1 cellular context compared by ENCODE assay signal in the genomic region with DNA sequence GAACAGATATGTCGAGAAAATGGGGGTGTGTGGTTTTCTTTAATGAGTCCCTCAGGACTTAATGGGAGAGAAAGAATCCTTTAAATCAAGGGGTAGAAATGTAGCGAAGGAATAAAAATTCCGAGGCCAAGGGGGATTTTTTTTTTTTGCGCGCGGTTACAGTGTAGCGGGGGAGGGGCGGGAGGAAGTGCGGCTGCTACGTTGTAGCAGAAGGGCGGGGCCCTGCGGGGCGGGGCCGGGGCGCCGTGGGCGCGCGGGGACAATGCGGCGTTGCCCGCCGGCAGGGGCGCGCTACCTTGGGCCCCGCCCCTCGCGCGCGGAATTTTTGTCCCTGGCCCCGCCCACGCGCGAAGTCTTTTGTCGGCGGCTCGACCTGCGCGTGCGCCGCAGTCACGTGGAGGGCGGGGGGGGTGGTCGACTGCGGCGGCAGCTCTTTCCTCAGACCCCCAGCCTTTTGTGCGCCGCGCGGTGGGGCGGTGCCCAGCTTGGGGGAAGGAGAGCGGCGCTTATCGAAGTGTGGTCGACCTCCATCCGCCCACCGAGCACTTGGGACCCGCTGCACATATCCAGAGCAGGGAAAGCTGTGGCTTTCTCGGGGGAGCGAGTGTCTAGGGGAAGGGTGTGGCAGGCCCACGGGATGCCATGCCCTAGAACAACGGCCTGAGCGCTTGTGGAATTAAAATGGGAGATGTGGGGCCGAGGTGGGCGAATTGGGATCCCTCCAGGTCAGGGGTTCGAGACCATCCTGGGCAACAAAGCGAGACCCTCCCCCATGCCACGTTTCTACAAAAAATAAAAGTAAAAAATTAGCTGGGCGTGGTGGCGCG.
TF ChIP-seq lines count a peak whose summit lies in the region.

No MANE protein-coding gene starts in this region.

TF ChIP-seq in HepG2, 621 proteins besides CTCF, POLR2A, EP300 and RAD21 (continued from another document and continues in another):
- TF ChIP-seq, protein P1, sequence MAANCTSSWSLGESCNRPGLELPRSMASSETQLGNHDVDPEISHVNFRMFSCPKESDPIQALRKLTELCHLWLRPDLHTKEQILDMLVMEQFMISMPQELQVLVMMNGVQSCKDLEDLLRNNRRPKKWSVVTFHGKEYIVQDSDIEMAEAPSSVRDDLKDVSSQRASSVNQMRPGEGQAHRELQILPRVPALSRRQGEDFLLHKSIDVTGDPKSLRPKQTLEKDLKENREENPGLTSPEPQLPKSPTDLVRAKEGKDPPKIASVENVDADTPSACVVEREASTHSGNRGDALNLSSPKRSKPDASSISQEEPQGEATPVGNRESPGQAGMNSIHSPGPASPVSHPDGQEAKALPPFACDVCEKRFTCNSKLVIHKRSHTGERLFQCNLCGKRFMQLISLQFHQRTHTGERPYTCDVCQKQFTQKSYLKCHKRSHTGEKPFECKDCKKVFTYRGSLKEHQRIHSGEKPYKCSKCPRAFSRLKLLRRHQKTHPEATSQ (CRISPR knock-in tag; IDR thresholded peaks at IDR 0.05; ENCODE audit: borderline replicate concordance), result peak; percentile 2; the same call in 1 of the 2 replicates
- peak; percentile 88 for TF ChIP-seq SP4 (CRISPR knock-in tag; IDR thresholded peaks at IDR 0.05)
- TF ChIP-seq MIER2 (CRISPR knock-in tag; IDR thresholded peaks at IDR 0.05), result 0 out of 2 replicates have a peak, but pooled peaks have one; percentile 21
- peak; percentile 75 for TF ChIP-seq YY1 (IDR thresholded peaks at IDR 0.05; ENCODE audit: insufficient read depth, insufficient replicate concordance, low read depth, low read length)
- TF ChIP-seq, protein P2, sequence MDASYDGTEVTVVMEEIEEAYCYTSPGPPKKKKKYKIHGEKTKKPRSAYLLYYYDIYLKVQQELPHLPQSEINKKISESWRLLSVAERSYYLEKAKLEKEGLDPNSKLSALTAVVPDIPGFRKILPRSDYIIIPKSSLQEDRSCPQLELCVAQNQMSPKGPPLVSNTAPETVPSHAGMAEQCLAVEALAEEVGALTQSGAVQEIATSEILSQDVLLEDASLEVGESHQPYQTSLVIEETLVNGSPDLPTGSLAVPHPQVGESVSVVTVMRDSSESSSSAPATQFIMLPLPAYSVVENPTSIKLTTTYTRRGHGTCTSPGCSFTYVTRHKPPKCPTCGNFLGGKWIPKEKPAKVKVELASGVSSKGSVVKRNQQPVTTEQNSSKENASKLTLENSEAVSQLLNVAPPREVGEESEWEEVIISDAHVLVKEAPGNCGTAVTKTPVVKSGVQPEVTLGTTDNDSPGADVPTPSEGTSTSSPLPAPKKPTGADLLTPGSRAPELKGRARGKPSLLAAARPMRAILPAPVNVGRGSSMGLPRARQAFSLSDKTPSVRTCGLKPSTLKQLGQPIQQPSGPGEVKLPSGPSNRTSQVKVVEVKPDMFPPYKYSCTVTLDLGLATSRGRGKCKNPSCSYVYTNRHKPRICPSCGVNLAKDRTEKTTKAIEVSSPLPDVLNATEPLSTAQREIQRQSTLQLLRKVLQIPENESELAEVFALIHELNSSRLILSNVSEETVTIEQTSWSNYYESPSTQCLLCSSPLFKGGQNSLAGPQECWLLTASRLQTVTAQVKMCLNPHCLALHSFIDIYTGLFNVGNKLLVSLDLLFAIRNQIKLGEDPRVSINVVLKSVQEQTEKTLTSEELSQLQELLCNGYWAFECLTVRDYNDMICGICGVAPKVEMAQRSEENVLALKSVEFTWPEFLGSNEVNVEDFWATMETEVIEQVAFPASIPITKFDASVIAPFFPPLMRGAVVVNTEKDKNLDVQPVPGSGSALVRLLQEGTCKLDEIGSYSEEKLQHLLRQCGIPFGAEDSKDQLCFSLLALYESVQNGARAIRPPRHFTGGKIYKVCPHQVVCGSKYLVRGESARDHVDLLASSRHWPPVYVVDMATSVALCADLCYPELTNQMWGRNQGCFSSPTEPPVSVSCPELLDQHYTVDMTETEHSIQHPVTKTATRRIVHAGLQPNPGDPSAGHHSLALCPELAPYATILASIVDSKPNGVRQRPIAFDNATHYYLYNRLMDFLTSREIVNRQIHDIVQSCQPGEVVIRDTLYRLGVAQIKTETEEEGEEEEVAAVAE (CRISPR knock-in tag; IDR thresholded peaks at IDR 0.05; ENCODE audit: borderline replicate concordance), result no peak
- peak; percentile 85 for TF ChIP-seq THAP11 (CRISPR knock-in tag; IDR thresholded peaks at IDR 0.05)
- TF ChIP-seq FOXP1 (IDR thresholded peaks at IDR 0.05), result no peak
- TF ChIP-seq FOXP1 (CRISPR knock-in tag; IDR thresholded peaks at IDR 0.05), result no peak
- TF ChIP-seq ARID2 (CRISPR knock-in tag; IDR thresholded peaks at IDR 0.05; ENCODE audit: borderline replicate concordance), result peak; percentile 36; the same call in 1 of the 2 replicates
- TF ChIP-seq, protein P3, sequence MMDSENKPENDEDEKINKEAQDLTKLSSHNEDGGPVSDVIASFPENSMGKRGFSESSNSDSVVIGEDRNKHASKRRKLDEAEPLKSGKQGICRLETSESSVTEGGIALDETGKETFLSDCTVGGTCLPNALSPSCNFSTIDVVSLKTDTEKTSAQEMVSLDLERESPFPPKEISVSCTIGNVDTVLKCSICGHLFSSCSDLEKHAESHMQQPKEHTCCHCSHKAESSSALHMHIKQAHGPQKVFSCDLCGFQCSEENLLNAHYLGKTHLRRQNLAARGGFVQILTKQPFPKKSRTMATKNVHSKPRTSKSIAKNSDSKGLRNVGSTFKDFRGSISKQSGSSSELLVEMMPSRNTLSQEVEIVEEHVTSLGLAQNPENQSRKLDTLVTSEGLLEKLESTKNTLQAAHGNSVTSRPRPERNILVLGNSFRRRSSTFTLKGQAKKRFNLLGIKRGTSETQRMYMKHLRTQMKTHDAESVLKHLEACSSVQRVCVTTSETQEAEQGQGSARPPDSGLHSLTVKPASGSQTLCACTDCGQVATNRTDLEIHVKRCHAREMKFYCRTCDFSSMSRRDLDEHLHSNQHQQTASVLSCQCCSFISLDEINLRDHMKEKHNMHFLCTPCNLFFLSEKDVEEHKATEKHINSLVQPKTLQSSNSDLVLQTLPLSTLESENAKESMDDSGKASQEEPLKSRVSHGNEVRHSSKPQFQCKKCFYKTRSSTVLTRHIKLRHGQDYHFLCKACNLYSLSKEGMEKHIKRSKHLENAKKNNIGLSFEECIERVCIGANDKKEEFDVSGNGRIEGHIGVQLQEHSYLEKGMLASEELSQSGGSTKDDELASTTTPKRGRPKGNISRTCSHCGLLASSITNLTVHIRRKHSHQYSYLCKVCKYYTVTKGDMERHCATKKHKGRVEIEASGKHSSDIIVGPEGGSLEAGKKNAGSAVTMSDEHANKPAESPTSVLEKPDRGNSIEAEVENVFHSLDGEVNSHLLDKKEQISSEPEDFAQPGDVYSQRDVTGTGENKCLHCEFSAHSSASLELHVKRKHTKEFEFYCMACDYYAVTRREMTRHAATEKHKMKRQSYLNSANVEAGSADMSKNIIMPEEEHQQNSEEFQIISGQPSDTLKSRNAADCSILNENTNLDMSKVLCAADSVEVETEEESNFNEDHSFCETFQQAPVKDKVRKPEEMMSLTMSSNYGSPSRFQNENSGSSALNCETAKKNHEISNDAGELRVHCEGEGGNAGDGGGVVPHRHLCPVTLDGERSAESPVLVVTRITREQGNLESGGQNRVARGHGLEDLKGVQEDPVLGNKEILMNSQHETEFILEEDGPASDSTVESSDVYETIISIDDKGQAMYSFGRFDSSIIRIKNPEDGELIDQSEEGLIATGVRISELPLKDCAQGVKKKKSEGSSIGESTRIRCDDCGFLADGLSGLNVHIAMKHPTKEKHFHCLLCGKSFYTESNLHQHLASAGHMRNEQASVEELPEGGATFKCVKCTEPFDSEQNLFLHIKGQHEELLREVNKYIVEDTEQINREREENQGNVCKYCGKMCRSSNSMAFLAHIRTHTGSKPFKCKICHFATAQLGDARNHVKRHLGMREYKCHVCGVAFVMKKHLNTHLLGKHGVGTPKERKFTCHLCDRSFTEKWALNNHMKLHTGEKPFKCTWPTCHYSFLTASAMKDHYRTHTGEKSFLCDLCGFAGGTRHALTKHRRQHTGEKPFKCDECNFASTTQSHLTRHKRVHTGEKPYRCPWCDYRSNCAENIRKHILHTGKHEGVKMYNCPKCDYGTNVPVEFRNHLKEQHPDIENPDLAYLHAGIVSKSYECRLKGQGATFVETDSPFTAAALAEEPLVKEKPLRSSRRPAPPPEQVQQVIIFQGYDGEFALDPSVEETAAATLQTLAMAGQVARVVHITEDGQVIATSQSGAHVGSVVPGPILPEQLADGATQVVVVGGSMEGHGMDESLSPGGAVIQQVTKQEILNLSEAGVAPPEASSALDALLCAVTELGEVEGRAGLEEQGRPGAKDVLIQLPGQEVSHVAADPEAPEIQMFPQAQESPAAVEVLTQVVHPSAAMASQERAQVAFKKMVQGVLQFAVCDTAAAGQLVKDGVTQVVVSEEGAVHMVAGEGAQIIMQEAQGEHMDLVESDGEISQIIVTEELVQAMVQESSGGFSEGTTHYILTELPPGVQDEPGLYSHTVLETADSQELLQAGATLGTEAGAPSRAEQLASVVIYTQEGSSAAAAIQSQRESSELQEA (CRISPR knock-in tag; IDR thresholded peaks at IDR 0.05; ENCODE audit: not compliant biosample characterization), result no peak
- TF ChIP-seq, protein P4, sequence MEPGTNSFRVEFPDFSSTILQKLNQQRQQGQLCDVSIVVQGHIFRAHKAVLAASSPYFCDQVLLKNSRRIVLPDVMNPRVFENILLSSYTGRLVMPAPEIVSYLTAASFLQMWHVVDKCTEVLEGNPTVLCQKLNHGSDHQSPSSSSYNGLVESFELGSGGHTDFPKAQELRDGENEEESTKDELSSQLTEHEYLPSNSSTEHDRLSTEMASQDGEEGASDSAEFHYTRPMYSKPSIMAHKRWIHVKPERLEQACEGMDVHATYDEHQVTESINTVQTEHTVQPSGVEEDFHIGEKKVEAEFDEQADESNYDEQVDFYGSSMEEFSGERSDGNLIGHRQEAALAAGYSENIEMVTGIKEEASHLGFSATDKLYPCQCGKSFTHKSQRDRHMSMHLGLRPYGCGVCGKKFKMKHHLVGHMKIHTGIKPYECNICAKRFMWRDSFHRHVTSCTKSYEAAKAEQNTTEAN (CRISPR knock-in tag; conservative IDR thresholded peaks at IDR 0.05), result no peak
- peak; percentile 83; the same call in 1 of the 2 replicates for TF ChIP-seq EEA1 (CRISPR knock-in tag; IDR thresholded peaks at IDR 0.05; ENCODE audit: borderline replicate concordance)
- TF ChIP-seq TEAD2 (CRISPR knock-in tag; IDR thresholded peaks at IDR 0.05), result 0 out of 2 replicates have a peak, but pooled peaks have one; percentile 58
- peak; percentile 40; the same call in 1 of the 2 replicates for TF ChIP-seq ZNF256 (CRISPR knock-in tag; conservative IDR thresholded peaks at IDR 0.05)
- TF ChIP-seq ZNF335 (CRISPR knock-in tag; IDR thresholded peaks at IDR 0.05), result 0 out of 2 replicates have a peak, but pooled peaks have one; percentile 22
- TF ChIP-seq KLF6 (CRISPR knock-in tag; IDR thresholded peaks at IDR 0.05), result peak; percentile 90
- peak; percentile 77; the same call in 1 of the 2 replicates for TF ChIP-seq ZIK1 (CRISPR knock-in tag; IDR thresholded peaks at IDR 0.05; ENCODE audit: borderline replicate concordance, low read depth)
- TF ChIP-seq, protein P5, sequence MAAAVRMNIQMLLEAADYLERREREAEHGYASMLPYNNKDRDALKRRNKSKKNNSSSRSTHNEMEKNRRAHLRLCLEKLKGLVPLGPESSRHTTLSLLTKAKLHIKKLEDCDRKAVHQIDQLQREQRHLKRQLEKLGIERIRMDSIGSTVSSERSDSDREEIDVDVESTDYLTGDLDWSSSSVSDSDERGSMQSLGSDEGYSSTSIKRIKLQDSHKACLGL (CRISPR knock-in tag; IDR thresholded peaks at IDR 0.05), result peak; percentile 86
- TF ChIP-seq ZNF562 (CRISPR knock-in tag; IDR thresholded peaks at IDR 0.05; ENCODE audit: borderline replicate concordance), result no peak
- TF ChIP-seq, protein P6, sequence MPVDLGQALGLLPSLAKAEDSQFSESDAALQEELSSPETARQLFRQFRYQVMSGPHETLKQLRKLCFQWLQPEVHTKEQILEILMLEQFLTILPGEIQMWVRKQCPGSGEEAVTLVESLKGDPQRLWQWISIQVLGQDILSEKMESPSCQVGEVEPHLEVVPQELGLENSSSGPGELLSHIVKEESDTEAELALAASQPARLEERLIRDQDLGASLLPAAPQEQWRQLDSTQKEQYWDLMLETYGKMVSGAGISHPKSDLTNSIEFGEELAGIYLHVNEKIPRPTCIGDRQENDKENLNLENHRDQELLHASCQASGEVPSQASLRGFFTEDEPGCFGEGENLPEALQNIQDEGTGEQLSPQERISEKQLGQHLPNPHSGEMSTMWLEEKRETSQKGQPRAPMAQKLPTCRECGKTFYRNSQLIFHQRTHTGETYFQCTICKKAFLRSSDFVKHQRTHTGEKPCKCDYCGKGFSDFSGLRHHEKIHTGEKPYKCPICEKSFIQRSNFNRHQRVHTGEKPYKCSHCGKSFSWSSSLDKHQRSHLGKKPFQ (CRISPR knock-in tag; IDR thresholded peaks at IDR 0.05; ENCODE audit: insufficient replicate concordance), result no peak
- no peak for TF ChIP-seq MIER3 (CRISPR knock-in tag; IDR thresholded peaks at IDR 0.05; ENCODE audit: borderline replicate concordance)
- TF ChIP-seq ZNF747 (CRISPR knock-in tag; IDR thresholded peaks at IDR 0.05; ENCODE audit: borderline replicate concordance), result peak; percentile 51; the same call in 1 of the 2 replicates
- TF ChIP-seq, protein P7, sequence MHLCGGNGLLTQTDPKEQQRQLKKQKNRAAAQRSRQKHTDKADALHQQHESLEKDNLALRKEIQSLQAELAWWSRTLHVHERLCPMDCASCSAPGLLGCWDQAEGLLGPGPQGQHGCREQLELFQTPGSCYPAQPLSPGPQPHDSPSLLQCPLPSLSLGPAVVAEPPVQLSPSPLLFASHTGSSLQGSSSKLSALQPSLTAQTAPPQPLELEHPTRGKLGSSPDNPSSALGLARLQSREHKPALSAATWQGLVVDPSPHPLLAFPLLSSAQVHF (CRISPR knock-in tag; IDR thresholded peaks at IDR 0.05), result no peak
- TF ChIP-seq, protein P8, sequence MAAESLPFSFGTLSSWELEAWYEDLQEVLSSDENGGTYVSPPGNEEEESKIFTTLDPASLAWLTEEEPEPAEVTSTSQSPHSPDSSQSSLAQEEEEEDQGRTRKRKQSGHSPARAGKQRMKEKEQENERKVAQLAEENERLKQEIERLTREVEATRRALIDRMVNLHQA (CRISPR knock-in tag; IDR thresholded peaks at IDR 0.05), result no peak
- peak; percentile 98 for TF ChIP-seq AGO2 (optimal IDR thresholded peaks at IDR 0.05; ENCODE audit: low read depth, low read length)
- TF ChIP-seq SPEN (CRISPR knock-in tag; IDR thresholded peaks at IDR 0.05; ENCODE audit: low read depth), result peak; percentile 82
- TF ChIP-seq, protein P9, sequence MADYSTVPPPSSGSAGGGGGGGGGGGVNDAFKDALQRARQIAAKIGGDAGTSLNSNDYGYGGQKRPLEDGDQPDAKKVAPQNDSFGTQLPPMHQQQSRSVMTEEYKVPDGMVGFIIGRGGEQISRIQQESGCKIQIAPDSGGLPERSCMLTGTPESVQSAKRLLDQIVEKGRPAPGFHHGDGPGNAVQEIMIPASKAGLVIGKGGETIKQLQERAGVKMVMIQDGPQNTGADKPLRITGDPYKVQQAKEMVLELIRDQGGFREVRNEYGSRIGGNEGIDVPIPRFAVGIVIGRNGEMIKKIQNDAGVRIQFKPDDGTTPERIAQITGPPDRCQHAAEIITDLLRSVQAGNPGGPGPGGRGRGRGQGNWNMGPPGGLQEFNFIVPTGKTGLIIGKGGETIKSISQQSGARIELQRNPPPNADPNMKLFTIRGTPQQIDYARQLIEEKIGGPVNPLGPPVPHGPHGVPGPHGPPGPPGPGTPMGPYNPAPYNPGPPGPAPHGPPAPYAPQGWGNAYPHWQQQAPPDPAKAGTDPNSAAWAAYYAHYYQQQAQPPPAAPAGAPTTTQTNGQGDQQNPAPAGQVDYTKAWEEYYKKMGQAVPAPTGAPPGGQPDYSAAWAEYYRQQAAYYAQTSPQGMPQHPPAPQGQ (CRISPR knock-in tag; IDR thresholded peaks at IDR 0.05; ENCODE audit: borderline replicate concordance), result peak; percentile 19; the same call in 1 of the 2 replicates
- no peak for TF ChIP-seq ONECUT2 (CRISPR knock-in tag; IDR thresholded peaks at IDR 0.05)
- TF ChIP-seq ZKSCAN5 (CRISPR knock-in tag; IDR thresholded peaks at IDR 0.05), result no peak
- no peak for TF ChIP-seq EZH2 (conservative IDR thresholded peaks at IDR 0.05; ENCODE audit: low read depth, low read length)
- peak; percentile 74 for TF ChIP-seq RXRA (CRISPR knock-in tag; IDR thresholded peaks at IDR 0.05)
- 0 out of 2 replicates have a peak, but pooled peaks have one; percentile 66 for TF ChIP-seq DNMT1 (CRISPR knock-in tag; IDR thresholded peaks at IDR 0.05)
- no peak for TF ChIP-seq IRX3 (CRISPR knock-in tag; IDR thresholded peaks at IDR 0.05; ENCODE audit: borderline replicate concordance, low read depth)
